Comparison of ENCODE assay signal across 1 cellular context in the genomic region with DNA sequence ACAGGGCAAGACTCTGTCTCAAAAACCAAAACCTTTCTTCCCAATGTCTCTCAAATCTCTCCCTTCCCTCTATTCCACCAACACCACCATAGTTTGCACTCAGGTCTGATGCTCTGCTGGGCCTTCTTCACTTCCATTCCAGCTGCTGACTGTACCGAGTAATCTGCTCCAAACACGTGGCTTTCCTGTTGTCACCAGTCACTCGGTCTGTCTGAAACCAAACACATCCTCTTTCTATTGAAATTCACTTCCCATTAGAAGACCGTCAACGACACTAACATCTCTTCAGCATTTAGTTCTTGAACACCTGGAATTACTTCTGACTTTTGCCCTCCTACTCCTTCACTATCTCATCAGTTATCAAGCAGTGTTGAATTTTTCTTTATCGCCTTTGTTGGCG.
TF ChIP-seq lines count a peak whose summit lies in the region.

No MANE protein-coding gene starts in this region.

TF ChIP-seq in GM12878, 131 proteins besides CTCF, POLR2A, EP300 and RAD21 (continued from another document):
- TF ChIP-seq, protein P1, sequence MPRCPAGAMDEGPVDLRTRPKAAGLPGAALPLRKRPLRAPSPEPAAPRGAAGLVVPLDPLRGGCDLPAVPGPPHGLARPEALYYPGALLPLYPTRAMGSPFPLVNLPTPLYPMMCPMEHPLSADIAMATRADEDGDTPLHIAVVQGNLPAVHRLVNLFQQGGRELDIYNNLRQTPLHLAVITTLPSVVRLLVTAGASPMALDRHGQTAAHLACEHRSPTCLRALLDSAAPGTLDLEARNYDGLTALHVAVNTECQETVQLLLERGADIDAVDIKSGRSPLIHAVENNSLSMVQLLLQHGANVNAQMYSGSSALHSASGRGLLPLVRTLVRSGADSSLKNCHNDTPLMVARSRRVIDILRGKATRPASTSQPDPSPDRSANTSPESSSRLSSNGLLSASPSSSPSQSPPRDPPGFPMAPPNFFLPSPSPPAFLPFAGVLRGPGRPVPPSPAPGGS (IDR thresholded peaks at IDR 0.05; ENCODE audit: borderline replicate concordance, insufficient read depth, low read depth, low read length, poor library complexity, severe bottlenecking): no peak
- TF ChIP-seq SREBF2 (IDR thresholded peaks at IDR 0.05; ENCODE audit: low read length) (no peak), MEF2A (IDR thresholded peaks at IDR 0.05; ENCODE audit: insufficient read depth, low read depth, low read length) (no peak), FOXK2 (IDR thresholded peaks at IDR 0.05) (no peak), NFIC (IDR thresholded peaks at IDR 0.05; ENCODE audit: low read depth, low read length) (no peak), IKZF1 (conservative IDR thresholded peaks at IDR 0.05) (no peak), SPI1 (IDR thresholded peaks at IDR 0.05; ENCODE audit: borderline replicate concordance, insufficient read depth, low read depth, low read length) (peak; percentile 71; the same call in 1 of the 2 replicates), ATF7 (IDR thresholded peaks at IDR 0.05; ENCODE audit: low read depth) (no peak), ZNF207 (IDR thresholded peaks at IDR 0.05; ENCODE audit: borderline replicate concordance) (no peak), SUPT20H (IDR thresholded peaks at IDR 0.05; ENCODE audit: borderline replicate concordance, control insufficient read depth, low read depth, low read length) (no peak), MXI1 (IDR thresholded peaks at IDR 0.05; ENCODE audit: low read depth, low read length) (no peak), TBL1XR1 (IDR thresholded peaks at IDR 0.05; ENCODE audit: low read depth, low read length) (no peak), BACH1 (IDR thresholded peaks at IDR 0.05; ENCODE audit: borderline replicate concordance) (no peak), KDM1A (IDR thresholded peaks at IDR 0.05; ENCODE audit: borderline replicate concordance) (no peak), RB1 (IDR thresholded peaks at IDR 0.05; ENCODE audit: borderline replicate concordance) (no peak), KLF5 (IDR thresholded peaks at IDR 0.05; ENCODE audit: partially characterized antibody) (no peak), TCF7 (IDR thresholded peaks at IDR 0.05; ENCODE audit: borderline replicate concordance) (no peak), GATAD2B (conservative IDR thresholded peaks at IDR 0.05; ENCODE audit: low read depth) (no peak), RUNX3 (IDR thresholded peaks at IDR 0.05; ENCODE audit: low read length) (0 out of 2 replicates have a peak, but pooled peaks have one; percentile 16), JUNB (IDR thresholded peaks at IDR 0.05) (no peak), YY1 (IDR thresholded peaks at IDR 0.05; ENCODE audit: low read depth, low read length) (no peak), MEF2B (IDR thresholded peaks at IDR 0.05; ENCODE audit: partially characterized antibody, poor library complexity, severe bottlenecking) (no peak), CBFB (IDR thresholded peaks at IDR 0.05; ENCODE audit: low read depth) (no peak), HDAC2 (IDR thresholded peaks at IDR 0.05) (no peak), HDGF (IDR thresholded peaks at IDR 0.05) (0 out of 2 replicates have a peak, but pooled peaks have one; percentile 53), BMI1 (IDR thresholded peaks at IDR 0.05; ENCODE audit: borderline replicate concordance) (no peak), TCF12 (IDR thresholded peaks at IDR 0.05; ENCODE audit: low read depth, low read length) (0 out of 2 replicates have a peak, but pooled peaks have one; percentile 20), EED (IDR thresholded peaks at IDR 0.05; ENCODE audit: low read depth) (no peak), ESRRA (IDR thresholded peaks at IDR 0.05; ENCODE audit: low read length) (no peak), TCF3 (IDR thresholded peaks at IDR 0.05; ENCODE audit: borderline replicate concordance, insufficient read depth, low read depth, low read length) (no peak), CREM (IDR thresholded peaks at IDR 0.05; ENCODE audit: low read depth) (no peak), HDAC6 (IDR thresholded peaks at IDR 0.05; ENCODE audit: unreplicated experiment) (no peak)
- TF ChIP-seq, protein P2, sequence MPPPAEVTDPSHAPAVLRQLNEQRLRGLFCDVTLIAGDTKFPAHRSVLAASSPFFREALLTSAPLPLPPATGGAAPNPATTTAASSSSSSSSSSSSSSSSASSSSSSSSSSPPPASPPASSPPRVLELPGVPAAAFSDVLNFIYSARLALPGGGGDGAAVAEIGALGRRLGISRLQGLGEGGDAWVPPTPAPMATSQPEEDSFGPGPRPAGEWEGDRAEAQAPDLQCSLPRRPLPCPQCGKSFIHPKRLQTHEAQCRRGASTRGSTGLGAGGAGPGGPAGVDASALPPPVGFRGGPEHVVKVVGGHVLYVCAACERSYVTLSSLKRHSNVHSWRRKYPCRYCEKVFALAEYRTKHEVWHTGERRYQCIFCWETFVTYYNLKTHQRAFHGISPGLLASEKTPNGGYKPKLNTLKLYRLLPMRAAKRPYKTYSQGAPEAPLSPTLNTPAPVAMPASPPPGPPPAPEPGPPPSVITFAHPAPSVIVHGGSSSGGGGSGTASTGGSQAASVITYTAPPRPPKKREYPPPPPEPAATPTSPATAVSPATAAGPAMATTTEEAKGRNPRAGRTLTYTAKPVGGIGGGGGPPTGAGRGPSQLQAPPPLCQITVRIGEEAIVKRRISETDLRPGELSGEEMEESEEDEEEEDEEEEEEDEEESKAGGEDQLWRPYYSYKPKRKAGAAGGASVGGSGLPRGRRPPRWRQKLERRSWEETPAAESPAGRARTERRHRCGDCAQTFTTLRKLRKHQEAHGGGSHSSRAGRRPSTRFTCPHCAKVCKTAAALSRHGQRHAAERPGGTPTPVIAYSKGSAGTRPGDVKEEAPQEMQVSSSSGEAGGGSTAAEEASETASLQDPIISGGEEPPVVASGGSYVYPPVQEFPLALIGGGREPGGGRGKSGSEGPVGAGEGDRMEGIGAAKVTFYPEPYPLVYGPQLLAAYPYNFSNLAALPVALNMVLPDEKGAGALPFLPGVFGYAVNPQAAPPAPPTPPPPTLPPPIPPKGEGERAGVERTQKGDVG (CRISPR knock-in tag; IDR thresholded peaks at IDR 0.05): no peak
- TF ChIP-seq, protein P3, sequence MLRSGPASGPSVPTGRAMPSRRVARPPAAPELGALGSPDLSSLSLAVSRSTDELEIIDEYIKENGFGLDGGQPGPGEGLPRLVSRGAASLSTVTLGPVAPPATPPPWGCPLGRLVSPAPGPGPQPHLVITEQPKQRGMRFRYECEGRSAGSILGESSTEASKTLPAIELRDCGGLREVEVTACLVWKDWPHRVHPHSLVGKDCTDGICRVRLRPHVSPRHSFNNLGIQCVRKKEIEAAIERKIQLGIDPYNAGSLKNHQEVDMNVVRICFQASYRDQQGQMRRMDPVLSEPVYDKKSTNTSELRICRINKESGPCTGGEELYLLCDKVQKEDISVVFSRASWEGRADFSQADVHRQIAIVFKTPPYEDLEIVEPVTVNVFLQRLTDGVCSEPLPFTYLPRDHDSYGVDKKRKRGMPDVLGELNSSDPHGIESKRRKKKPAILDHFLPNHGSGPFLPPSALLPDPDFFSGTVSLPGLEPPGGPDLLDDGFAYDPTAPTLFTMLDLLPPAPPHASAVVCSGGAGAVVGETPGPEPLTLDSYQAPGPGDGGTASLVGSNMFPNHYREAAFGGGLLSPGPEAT (IDR thresholded peaks at IDR 0.05; ENCODE audit: low read depth): no peak
- TF ChIP-seq, protein P4, sequence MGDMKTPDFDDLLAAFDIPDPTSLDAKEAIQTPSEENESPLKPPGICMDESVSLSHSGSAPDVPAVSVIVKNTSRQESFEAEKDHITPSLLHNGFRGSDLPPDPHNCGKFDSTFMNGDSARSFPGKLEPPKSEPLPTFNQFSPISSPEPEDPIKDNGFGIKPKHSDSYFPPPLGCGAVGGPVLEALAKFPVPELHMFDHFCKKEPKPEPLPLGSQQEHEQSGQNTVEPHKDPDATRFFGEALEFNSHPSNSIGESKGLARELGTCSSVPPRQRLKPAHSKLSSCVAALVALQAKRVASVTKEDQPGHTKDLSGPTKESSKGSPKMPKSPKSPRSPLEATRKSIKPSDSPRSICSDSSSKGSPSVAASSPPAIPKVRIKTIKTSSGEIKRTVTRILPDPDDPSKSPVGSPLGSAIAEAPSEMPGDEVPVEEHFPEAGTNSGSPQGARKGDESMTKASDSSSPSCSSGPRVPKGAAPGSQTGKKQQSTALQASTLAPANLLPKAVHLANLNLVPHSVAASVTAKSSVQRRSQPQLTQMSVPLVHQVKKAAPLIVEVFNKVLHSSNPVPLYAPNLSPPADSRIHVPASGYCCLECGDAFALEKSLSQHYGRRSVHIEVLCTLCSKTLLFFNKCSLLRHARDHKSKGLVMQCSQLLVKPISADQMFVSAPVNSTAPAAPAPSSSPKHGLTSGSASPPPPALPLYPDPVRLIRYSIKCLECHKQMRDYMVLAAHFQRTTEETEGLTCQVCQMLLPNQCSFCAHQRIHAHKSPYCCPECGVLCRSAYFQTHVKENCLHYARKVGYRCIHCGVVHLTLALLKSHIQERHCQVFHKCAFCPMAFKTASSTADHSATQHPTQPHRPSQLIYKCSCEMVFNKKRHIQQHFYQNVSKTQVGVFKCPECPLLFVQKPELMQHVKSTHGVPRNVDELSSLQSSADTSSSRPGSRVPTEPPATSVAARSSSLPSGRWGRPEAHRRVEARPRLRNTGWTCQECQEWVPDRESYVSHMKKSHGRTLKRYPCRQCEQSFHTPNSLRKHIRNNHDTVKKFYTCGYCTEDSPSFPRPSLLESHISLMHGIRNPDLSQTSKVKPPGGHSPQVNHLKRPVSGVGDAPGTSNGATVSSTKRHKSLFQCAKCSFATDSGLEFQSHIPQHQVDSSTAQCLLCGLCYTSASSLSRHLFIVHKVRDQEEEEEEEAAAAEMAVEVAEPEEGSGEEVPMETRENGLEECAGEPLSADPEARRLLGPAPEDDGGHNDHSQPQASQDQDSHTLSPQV (IDR thresholded peaks at IDR 0.05): no peak
